ENCODE assay signal across 8 cellular contexts in the genomic region with DNA sequence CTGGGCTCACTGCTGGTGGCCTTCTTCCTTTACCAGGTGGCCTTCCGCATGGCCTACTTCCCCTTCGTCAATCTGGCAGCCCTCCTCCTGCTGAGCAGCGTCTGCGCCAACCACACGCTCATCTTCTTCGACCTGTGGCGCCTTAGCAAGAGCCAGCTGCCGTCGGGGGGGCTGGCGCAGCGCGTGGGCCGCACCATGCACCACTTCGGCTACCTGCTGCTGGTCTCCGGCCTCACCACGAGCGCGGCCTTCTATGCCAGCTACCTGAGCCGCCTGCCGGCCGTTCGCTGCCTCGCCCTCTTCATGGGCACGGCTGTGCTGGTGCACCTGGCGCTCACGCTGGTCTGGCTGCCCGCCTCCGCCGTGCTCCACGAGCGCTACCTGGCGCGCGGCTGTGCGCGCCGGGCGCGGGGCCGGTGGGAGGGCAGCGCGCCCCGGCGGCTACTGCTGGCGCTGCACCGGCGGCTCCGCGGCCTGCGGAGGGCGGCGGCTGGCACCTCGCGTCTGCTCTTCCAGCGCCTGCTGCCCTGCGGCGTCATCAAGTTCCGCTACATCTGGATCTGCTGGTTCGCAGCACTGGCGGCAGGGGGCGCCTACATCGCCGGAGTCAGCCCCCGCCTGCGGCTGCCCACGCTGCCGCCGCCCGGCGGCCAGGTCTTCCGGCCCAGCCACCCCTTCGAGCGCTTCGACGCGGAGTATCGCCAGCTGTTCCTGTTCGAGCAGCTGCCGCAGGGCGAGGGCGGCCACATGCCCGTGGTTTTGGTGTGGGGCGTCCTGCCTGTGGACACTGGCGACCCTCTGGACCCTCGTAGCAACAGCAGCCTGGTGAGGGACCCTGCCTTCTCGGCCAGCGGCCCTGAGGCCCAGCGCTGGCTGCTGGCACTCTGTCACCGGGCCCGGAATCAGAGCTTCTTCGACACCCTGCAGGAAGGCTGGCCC. TPM values are rescaled to one million over a fixed set of nuclear protein-coding genes. Genes with fewer than 3 reads are reported as not detected.
A peak's percentile ranks its signal among the peaks of the same experiment; 100 is the strongest.
DNase-seq lines count a peak whose midpoint lies in the region; ATAC-seq and TF ChIP-seq lines count a peak whose summit lies in the region.

No MANE protein-coding gene starts in this region.

- peaks cover 17% of the 10 kb centered on the region for H3K4me1 Mint-ChIP-seq in chondrocyte (ENCODE audit: low read depth)

- intact Hi-C loops in left colon (cut with DNase I, micrococcal nuclease), result loop anchor here in 1 of 2 donors (10.0 kb wide), 1 partner anchor 47 kb away; no protein-coding TSS in a partner anchor

- H3K9me3 Mint-ChIP-seq in chondrocyte (ENCODE audit: low read depth), result no peaks in the 10 kb centered on the region

- H3K27ac Mint-ChIP-seq in chondrocyte (ENCODE audit: unreplicated experiment), result no peak overlapping the region

- peak; percentile 93 for TF ChIP-seq CTCF in GM12874 (IDR thresholded peaks at IDR 0.05; ENCODE audit: insufficient read depth, low read depth, low read length)
- TF ChIP-seq CTCF in chondrocyte (IDR thresholded peaks at IDR 0.05), result peak; percentile 86

- no peaks in the 10 kb centered on the region for H3K36me3 Mint-ChIP-seq in chondrocyte (ENCODE audit: low read depth)

- H3K27me3 Mint-ChIP-seq in chondrocyte (ENCODE audit: low read depth), result no peaks in the 10 kb centered on the region

- DNase-seq in NCI-H187 (lab: John Stamatoyannopoulos, UW) (peak; percentile 32 to 83), chondrocyte (ENCODE audit: low spot score) (peak; percentile 93), left colon (peak; percentile 88 to 91), NCI-H345 (lab: John Stamatoyannopoulos, UW) (no peak)
- DNase-seq in activated CD4-positive, CD25-positive, alpha-beta regulatory T cell treated with anti-CD3 and anti-CD28 coated beads, Interleukin-2, amount 50 U/mL, for 72 hours, result peak; percentile 81
- DNase-seq in stimulated activated CD4-positive, alpha-beta T cell treated with anti-CD3 and anti-CD28 coated beads, Interleukin-1b, Interleukin-23, amount 100 ng/mL, for 24 hours (ENCODE audit: low read depth in 4 of 4, low spot score in 1 of 4), result peak; percentile 54 to 80 (median 62)

- peak overlapping the region; percentile 16 for H3K4me3 Mint-ChIP-seq in chondrocyte (ENCODE audit: unreplicated experiment)

- ATAC-seq in HG02763 (IDR thresholded peaks at IDR 0.05; ENCODE audit: unreplicated experiment) (peak; percentile 82), left colon (peak; percentile 87)

RNA-seq across cellular contexts. Expression of a gene that starts 9.9 kb away (rescaled TPM):
- total RNA-seq in chondrocyte (1.3 to 2.2 TPM (median 1.4 TPM) in 3 replicates), left colon (10 to 100 TPM in 1 of 2 donors, 1 to 10 TPM in 1; 8.3 to 13.7 TPM)

RNA-seq across cellular contexts. Expression of a gene that starts 14.6 kb away (rescaled TPM):
- 20.9 to 28.4 TPM (median 27.9 TPM) in 3 replicates for total RNA-seq in chondrocyte
- 10 to 100 TPM in 1 of 2 donors, 1 to 10 TPM in 1; 6.7 to 10.8 TPM for total RNA-seq in left colon

RNA-seq across cellular contexts. Expression of a gene that starts 17.1 kb away (rescaled TPM):
- not detected in 3 replicates for total RNA-seq in chondrocyte
- total RNA-seq in left colon, result 1,000 to 10,000 TPM; 3,013 to 3,634 TPM

RNA-seq across cellular contexts. Expression of a gene that starts 27.2 kb away (rescaled TPM):
- total RNA-seq in chondrocyte (55.4 to 60.0 TPM (median 58.0 TPM) in 3 replicates), left colon (10 to 100 TPM; 28.1 to 43.5 TPM)

RNA-seq across cellular contexts. Expression of a gene that starts 37.7 kb away (rescaled TPM):
- 42.0 to 58.9 TPM (median 42.5 TPM) in 3 replicates for total RNA-seq in chondrocyte
- 10 to 100 TPM; 68.8 to 71.5 TPM for total RNA-seq in left colon

Comparison
In these comparisons a context has a peak if more than half of its experiments do, and no peak if none do; other contexts are left out.
1. RNA of a gene that starts 17.1 kb away (total RNA-seq): 3,013 to 3,634 TPM in left colon; not detected in chondrocyte; every median in the first group is over 1,000 times any median in the second.